Comparison of ENCODE assay signal across 3 cellular contexts in genomic region chr10:63600540-63600939, GRCh38.
"Had no signal": no experiment of that assay in that cellular context is flagged by ENCODE, and none has a peak within 500 bp of the region (broad histone marks: within the 10 kb centered on the region; RNA-seq: fewer than 3 reads in every experiment).

No MANE protein-coding gene starts in this region.

- DNase-seq: GDM1, GF-D8 had no signal

- H3K4me3 ChIP-seq: GM12878 had no signal

- ATAC-seq: GM12878 had no signal
